8 cellular contexts compared by ENCODE assay signal in the genomic region with DNA sequence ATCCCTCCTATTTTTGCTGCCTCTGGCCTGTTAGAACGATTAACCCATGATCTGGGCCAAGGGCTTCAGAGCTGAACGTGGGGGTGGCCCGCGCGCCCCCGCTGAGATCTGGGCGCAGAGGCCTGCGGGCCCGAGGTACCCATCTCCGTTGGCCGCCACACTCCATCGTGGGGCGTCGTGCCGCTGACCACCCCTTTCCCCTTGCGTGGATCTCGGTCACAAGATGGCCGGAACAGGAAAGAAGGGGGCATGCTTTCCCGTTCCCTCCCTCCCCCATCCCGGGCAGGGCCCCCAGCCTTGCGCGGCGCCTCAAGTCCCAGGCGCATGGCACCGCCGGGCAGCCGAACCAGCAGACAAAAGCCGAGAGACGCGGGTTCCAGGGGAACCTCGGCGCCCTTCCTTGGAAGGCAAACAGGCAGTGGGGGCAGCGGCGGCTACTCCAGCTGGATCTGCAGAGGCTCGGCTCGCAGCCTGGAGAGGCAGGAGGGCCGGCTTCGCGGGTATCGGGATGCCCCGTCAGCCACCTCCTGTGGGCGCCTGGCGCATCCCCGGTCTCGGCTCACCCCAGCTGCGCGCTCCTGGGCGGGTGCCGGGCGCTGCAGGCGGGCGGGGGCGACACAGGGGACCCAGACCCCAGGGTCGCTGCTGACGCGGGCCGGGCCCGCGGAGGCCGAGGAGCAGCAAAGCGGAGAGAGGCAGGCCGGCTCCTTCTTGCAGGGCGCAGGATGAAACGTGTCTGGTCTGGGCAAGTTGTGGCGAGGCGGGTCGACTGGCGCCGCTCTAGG. TPM values are rescaled to one million over a fixed set of nuclear protein-coding genes. Genes with fewer than 3 reads are reported as not detected.
A peak's percentile ranks its signal among the peaks of the same experiment; 100 is the strongest.
DNase-seq lines count a peak whose midpoint lies in the region; ATAC-seq, FAIRE-seq and TF ChIP-seq lines count a peak whose summit lies in the region.

No MANE protein-coding gene starts in this region.

- no peak for TF ChIP-seq CTCF in astrocyte (IDR thresholded peaks at IDR 0.05; ENCODE audit: insufficient read depth, low read depth, low read length)

- H3K27me3 ChIP-seq in astrocyte (ENCODE audit: insufficient read depth, low read length) (no peaks in the 10 kb centered on the region), iPS-18a (ENCODE audit: control insufficient read depth, insufficient read depth, low read length) (no peaks in the 10 kb centered on the region), skeletal muscle tissue (ENCODE audit: control insufficient read depth in 3 of 3, insufficient read depth in 3 of 3, low read length in 3 of 3) (peaks cover 9 to 20% (median 19%) of the 10 kb centered on the region in 3 donors)

- H3K4me1 ChIP-seq in astrocyte (ENCODE audit: insufficient read depth, low read length): peaks cover 4% of the 10 kb centered on the region
- H3K4me1 ChIP-seq in iPS-18a (ENCODE audit: control insufficient read depth, low read depth, low read length): peaks cover 8% of the 10 kb centered on the region
- peaks cover 7 to 14% (median 12%) of the 10 kb centered on the region in 3 donors for H3K4me1 ChIP-seq in skeletal muscle tissue (ENCODE audit: control insufficient read depth in 3 of 3, insufficient read depth in 3 of 3, low read length in 3 of 3)

- FAIRE-seq in astrocyte (lab: Jason Lieb, UNC): no peak

- H3K4me3 Mint-ChIP-seq in astrocyte (ENCODE audit: unreplicated experiment): peak overlapping the region; percentile 93

- peaks cover 2% of the 10 kb centered on the region for H3K9me3 Mint-ChIP-seq in astrocyte (ENCODE audit: unreplicated experiment)

- peak; percentile 52 for ATAC-seq in GM19324 (IDR thresholded peaks at IDR 0.05; ENCODE audit: low FRiP score, unreplicated experiment)

- H4K20me1 ChIP-seq in astrocyte (ENCODE audit: insufficient read depth, low read length): peaks cover 14% of the 10 kb centered on the region

- H3K36me3 ChIP-seq in astrocyte (ENCODE audit: insufficient read depth, low read length) (peaks cover 7% of the 10 kb centered on the region), iPS-18a (ENCODE audit: control insufficient read depth, low read depth, low read length) (peaks cover 14% of the 10 kb centered on the region), skeletal muscle tissue (ENCODE audit: control insufficient read depth in 3 of 3, insufficient read depth in 3 of 3, low read length in 3 of 3) (no peaks in the 10 kb centered on the region)

- H3K9me3 ChIP-seq in astrocyte (ENCODE audit: insufficient read depth, low read depth, low read length) (no peaks in the 10 kb centered on the region), iPS-18a (ENCODE audit: control insufficient read depth, low read depth, low read length) (no peaks in the 10 kb centered on the region), skeletal muscle tissue (ENCODE audit: control insufficient read depth in 3 of 3, low read length in 3 of 3) (no peaks in the 10 kb centered on the region)

- H2AFZ ChIP-seq in astrocyte (ENCODE audit: low read depth, low read length): peak overlapping the region; percentile 51

- peak overlapping the region; percentile 92 for H3K4me2 ChIP-seq in astrocyte (ENCODE audit: low read length)

- H3K4me3 ChIP-seq in astrocyte (ENCODE audit: insufficient read depth, low read depth, low read length) (peak overlapping the region; percentile 64), iPS-18a (ENCODE audit: low read length) (peak overlapping the region; percentile 76), skeletal muscle tissue (ENCODE audit: low read length in 3 of 3) (peak overlapping the region; percentile 69 to 77 (median 73))

- no peaks in the 10 kb centered on the region for H3K27me3 Mint-ChIP-seq in astrocyte (ENCODE audit: low read depth, unreplicated experiment)

- H3K4me1 Mint-ChIP-seq in astrocyte (ENCODE audit: low read depth, unreplicated experiment): peaks cover 3% of the 10 kb centered on the region

- H3K27ac Mint-ChIP-seq in astrocyte (ENCODE audit: unreplicated experiment): peak overlapping the region; percentile 59

- peaks cover 40% of the 10 kb centered on the region for H3K79me2 ChIP-seq in astrocyte (ENCODE audit: insufficient read depth, low read length)

- DNase-seq in AG20443 (ENCODE audit: low spot score) (peak; percentile 57), KBM-7 (peak; percentile 53), astrocyte (ENCODE audit: low read depth) (peak; percentile 37), hippocampal formation (lab: John Stamatoyannopoulos, UW) (no peak), NCI-H1436 treated with DMSO at 0.1 percent for 48 hours (lab: John Stamatoyannopoulos, UW) (no peak)

- in situ Hi-C loops in KBM-7 (cut with MboI; ENCODE audit: low pct_unique_long_range_greater_than_20kb, low sequenced_read_pairs): no loop called here

- H3K27ac ChIP-seq in astrocyte (ENCODE audit: low read depth, low read length): peak overlapping the region; percentile 69
- no peak overlapping the region for H3K27ac ChIP-seq in iPS-18a (ENCODE audit: low read length)
- H3K27ac ChIP-seq in skeletal muscle tissue (ENCODE audit: low read depth, low read length): no peak overlapping the region

- H3K9ac ChIP-seq in astrocyte (ENCODE audit: low read length): peak overlapping the region; percentile 73
- H3K9ac ChIP-seq in iPS-18a (ENCODE audit: low read length): peak overlapping the region; percentile 85
- H3K9ac ChIP-seq in skeletal muscle tissue (ENCODE audit: low read depth in 1 of 3, low read length in 3 of 3): peak overlapping the region; percentile 51 to 68 (median 59)

- H3K36me3 Mint-ChIP-seq in astrocyte (ENCODE audit: low read depth, unreplicated experiment): peaks cover 5% of the 10 kb centered on the region

RNA-seq across cellular contexts. Expression of gene DZIP1, which starts 0.5 kb away (rescaled TPM):
- total RNA-seq in astrocyte: 49.2 and 52.4 TPM in 2 replicates
- 11.0 TPM for total RNA-seq in skeletal muscle tissue

RNA-seq across cellular contexts. Expression of gene DNAJC3, which starts 32.9 kb away (rescaled TPM):
- 51.7 and 55.7 TPM in 2 replicates for total RNA-seq in astrocyte
- total RNA-seq in skeletal muscle tissue: 23.5 TPM

Comparison
In these comparisons a context has a peak if more than half of its experiments do, and no peak if none do; other contexts are left out.
1. DNase-seq: peak in AG20443 (single experiment), KBM-7 (single experiment) and astrocyte (single experiment); none in hippocampal formation (0 of 2) and NCI-H1436 treated with DMSO at 0.1 percent for 48 hours (single experiment).
2. Peak in every context shown above with its lines, with median percentiles within 50 percentile points of each other: H3K4me3 ChIP-seq and H3K9ac ChIP-seq.